Comparison of ENCODE assay signal across 9 cellular contexts in the genomic region with DNA sequence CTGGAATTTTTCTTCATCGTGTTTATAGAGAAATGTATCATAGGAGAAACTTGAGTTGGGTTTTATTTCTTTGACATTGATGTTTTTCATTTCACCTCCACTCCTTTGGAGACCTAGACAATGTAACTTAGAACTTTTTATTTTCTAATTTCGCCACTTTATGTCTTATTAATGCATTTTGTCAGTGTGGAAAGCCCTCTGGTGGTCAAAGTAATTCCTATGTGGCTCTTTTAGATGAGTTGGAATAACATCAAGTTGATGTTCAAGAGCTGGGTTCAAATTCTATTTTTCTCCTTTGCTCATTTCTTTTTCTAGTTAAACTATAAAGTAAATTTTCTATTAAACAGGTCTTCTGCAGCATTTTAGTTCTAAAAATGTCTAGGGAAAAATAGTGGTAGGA.
DNase-seq lines count a peak whose midpoint lies in the region; ATAC-seq and TF ChIP-seq lines count a peak whose summit lies in the region.
"Had no signal": no experiment of that assay in that cellular context is flagged by ENCODE, and none has a peak within 500 bp of the region (broad histone marks: within the 10 kb centered on the region; RNA-seq: fewer than 3 reads in every experiment).

No MANE protein-coding gene starts in this region.

- H3K9me2 ChIP-seq in hepatocyte (replicated peaks; ENCODE audit: insufficient read depth): no peaks in the 10 kb centered on the region

- no peak overlapping the region for H3K27ac Mint-ChIP-seq in activated naive CD4-positive, alpha-beta T cell treated with anti-CD3 and anti-CD28 coated beads, Interleukin-2, amount 50 U/mL, for 72 hours

- H3K27ac ChIP-seq in WERI-Rb-1 (no peak overlapping the region), hepatocyte (no peak overlapping the region), tibial artery (no peak overlapping the region)

- TF ChIP-seq CTCF in WERI-Rb-1 (IDR thresholded peaks at IDR 0.05; ENCODE audit: low read depth, low read length) (peak; percentile 18; the same call in 1 of the 2 replicates), hepatocyte (IDR thresholded peaks at IDR 0.05; ENCODE audit: poor library complexity) (peak; percentile 55), tibial artery (IDR thresholded peaks at IDR 0.05) (peak; percentile 72 to 89)

- H3K36me3 ChIP-seq in WERI-Rb-1 (no peaks in the 10 kb centered on the region), hepatocyte (replicated peaks; ENCODE audit: insufficient read depth, low read depth) (no peaks in the 10 kb centered on the region), tibial artery (no peaks in the 10 kb centered on the region)

- no peak overlapping the region for H2AFZ ChIP-seq in hepatocyte

- no peaks in the 10 kb centered on the region for H3K9me3 ChIP-seq in WERI-Rb-1 (ENCODE audit: severe bottlenecking)
- H3K9me3 ChIP-seq in hepatocyte (ENCODE audit: low read depth): no peaks in the 10 kb centered on the region
- no peaks in the 10 kb centered on the region for H3K9me3 ChIP-seq in tibial artery

- H3K79me2 ChIP-seq in hepatocyte: no peaks in the 10 kb centered on the region

- no peaks in the 10 kb centered on the region for H4K20me1 ChIP-seq in hepatocyte (ENCODE audit: insufficient read depth, poor library complexity, severe bottlenecking)

- H3K4me3 ChIP-seq in WERI-Rb-1 (ENCODE audit: low read depth, low read length) (no peak overlapping the region), hepatocyte (no peak overlapping the region), tibial artery (no peak overlapping the region)

- DNase-seq in DMS53 (lab: John Stamatoyannopoulos, UW): peak; percentile 27
- DNase-seq in DMS53 treated with DMSO at 0.1 percent for 48 hours (lab: John Stamatoyannopoulos, UW; ENCODE audit: unreplicated experiment): no peak
- DNase-seq in WERI-Rb-1: no peak
- DNase-seq in hepatocyte (ENCODE audit: low spot score): peak; percentile 34
- no peak for DNase-seq in tibial artery
- DNase-seq in ureter (ENCODE audit: low spot score): no peak
- DNase-seq in activated naive CD4-positive, alpha-beta T cell treated with anti-CD3 and anti-CD28 coated beads, Interleukin-2, amount 50 U/mL, for 72 hours (ENCODE audit: low spot score in 2 of 2): no peak
- DNase-seq: NCI-H1048 had no signal

- H3K36me3 Mint-ChIP-seq in activated naive CD4-positive, alpha-beta T cell treated with anti-CD3 and anti-CD28 coated beads, Interleukin-2, amount 50 U/mL, for 72 hours: no peaks in the 10 kb centered on the region

- no peaks in the 10 kb centered on the region for H3K27me3 ChIP-seq in WERI-Rb-1 (ENCODE audit: insufficient read depth, low read depth, severe bottlenecking)
- no peaks in the 10 kb centered on the region for H3K27me3 ChIP-seq in hepatocyte
- no peaks in the 10 kb centered on the region for H3K27me3 ChIP-seq in tibial artery

- no peaks in the 10 kb centered on the region for H3K4me1 ChIP-seq in hepatocyte (ENCODE audit: insufficient read depth)
- no peaks in the 10 kb centered on the region for H3K4me1 ChIP-seq in tibial artery

- no peaks in the 10 kb centered on the region for H3K9me3 Mint-ChIP-seq in activated naive CD4-positive, alpha-beta T cell treated with anti-CD3 and anti-CD28 coated beads, Interleukin-2, amount 50 U/mL, for 72 hours

- no peak for ATAC-seq in activated naive CD4-positive, alpha-beta T cell treated with anti-CD3 and anti-CD28 coated beads, Interleukin-2, amount 50 U/mL, for 72 hours
- ATAC-seq in HG02973 (IDR thresholded peaks at IDR 0.05; ENCODE audit: unreplicated experiment): no peak

- intact Hi-C loops in tibial artery (cut with DNase I; ENCODE audit: low total_unique reads): loop anchor here (1.0 kb wide), 1 partner anchor 510 kb away; no protein-coding TSS in a partner anchor

- H3K4me2 ChIP-seq in hepatocyte: no peak overlapping the region

- WGBS in hepatocyte (ENCODE audit: low lambda C conversion rate, missing lambda C conversion rate): 76% methylated on average over 2 of the region's 2 CpGs

Comparison
In these comparisons a context has a peak if more than half of its experiments do, and no peak if none do; other contexts are left out.
1. DNase-seq: peak in DMS53 (single experiment) and hepatocyte (single experiment); none in DMS53 treated with DMSO at 0.1 percent for 48 hours (single experiment), WERI-Rb-1 (single experiment), tibial artery (0 of 2), ureter (single experiment) and activated naive CD4-positive, alpha-beta T cell treated with anti-CD3 and anti-CD28 coated beads, Interleukin-2, amount 50 U/mL, for 72 hours (0 of 2).
2. CTCF ChIP-seq: peak in every context shown above with its lines; median percentile 80 in tibial artery; 55 in hepatocyte; 18 in WERI-Rb-1.